Comparison of ENCODE assay signal across 39 cellular contexts in the genomic region with DNA sequence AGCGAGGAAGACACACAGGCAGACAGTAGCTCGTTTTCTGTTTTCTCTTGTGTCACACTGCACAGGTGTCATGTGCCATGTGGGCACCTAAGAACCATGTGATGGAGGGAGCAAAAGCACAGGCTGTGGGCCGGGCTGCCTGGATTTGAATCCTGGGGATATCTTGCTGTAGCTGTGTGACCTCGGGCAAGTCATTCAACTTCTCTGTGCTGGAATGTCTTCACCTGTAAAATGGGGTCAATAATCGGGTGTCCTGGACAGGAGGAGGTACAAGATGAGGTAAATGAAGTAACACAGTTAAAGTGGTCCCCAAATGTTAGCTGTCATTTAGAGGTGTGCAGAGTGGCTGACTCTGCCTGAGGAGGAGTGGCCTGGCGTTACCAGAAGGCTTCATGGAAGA.
"Had no signal": no experiment of that assay in that cellular context is flagged by ENCODE, and none has a peak within 500 bp of the region (broad histone marks: within the 10 kb centered on the region; RNA-seq: fewer than 3 reads in every experiment).

No MANE protein-coding gene starts in this region.

- H3K36me3 Mint-ChIP-seq: activated CD8-positive, alpha-beta memory T cell treated with anti-CD3 and anti-CD28 coated beads, Interleukin-2, amount 10 ng/mL, durations not matched to agents 7 days and 5 days; activated naive CD4-positive, alpha-beta T cell treated with anti-CD3 and anti-CD28 coated beads, Interleukin-2, amount 50 U/mL, for 24 hours; activated naive CD8-positive, alpha-beta T cell treated with anti-CD3 and anti-CD28 coated beads for 36 hours had no signal

- H3K36me3 ChIP-seq: adrenal gland, breast epithelium, cardiac muscle cell, gastrocnemius medialis, heart right ventricle, WERI-Rb-1 had no signal

- H3K27ac Mint-ChIP-seq: activated B cell treated with CpG ODN at 0.5 μM for 24 hours; activated CD8-positive, alpha-beta memory T cell treated with anti-CD3 and anti-CD28 coated beads, Interleukin-2, amount 10 ng/mL, durations not matched to agents 7 days and 5 days; activated CD8-positive, alpha-beta T cell treated with anti-CD3 and anti-CD28 coated beads, Interleukin-2, amount 10 ng/mL, durations not matched to agents 7 days and 5 days; activated naive CD4-positive, alpha-beta T cell treated with anti-CD3 and anti-CD28 coated beads for 36 hours; activated naive CD4-positive, alpha-beta T cell treated with anti-CD3 and anti-CD28 coated beads, Interleukin-2, amount 50 U/mL, for 24 hours; activated naive CD8-positive, alpha-beta T cell treated with anti-CD3 and anti-CD28 coated beads for 36 hours; activated naive CD8-positive, alpha-beta T cell treated with anti-CD3 and anti-CD28 coated beads, Interleukin-2, amount 50 U/mL, for 24 hours; activated T-helper 1 cell treated with anti-CD3 and anti-CD28 coated beads, Interleukin-12 subunit alpha, Interleukin-12 subunit beta, Interleukin-2, Interleukin-4 antibody, amounts not matched to agents 30 ng/mL and 10 ng/mL and 1 ng/mL, durations not matched to agents 14 hours and 24 hours and 36 hours; activated T-helper 2 cell treated with anti-CD3 and anti-CD28 coated beads, Interferon-gamma antibody, Interleukin-2, Interleukin-4, amounts not matched to agents 10 μg/mL and 5 μg/mL and 100 μg/mL, durations not matched to agents 14 hours and 24 hours and 36 hours; dendritic cell treated with granulocyte-macrophage colony-stimulating factor and Interleukin-4, amounts not matched to agents 40 ng/mL and 50 ng/mL, for 4 days; endodermal cell; T-helper 17 cell; T-helper 2 cell treated with Interferon-gamma antibody and Interleukin-4, amounts not matched to agents 5 μg/mL and 100 μg/mL, for 36 hours had no signal

- DNase-seq: activated B cell treated with CpG ODN at 0.5 μM for 24 hours; activated CD4-positive, alpha-beta T cell treated with anti-CD3 and anti-CD28 coated beads for 48 hours; activated CD4-positive, alpha-beta T cell treated with anti-CD3 and anti-CD28 coated beads, Interleukin-2, amount 50 U/mL, for 1 hour; activated CD4-positive, alpha-beta T cell treated with anti-CD3 and anti-CD28 coated beads, Interleukin-2, amount 50 U/mL, for 48 hours; activated CD8-positive, alpha-beta memory T cell treated with anti-CD3 and anti-CD28 coated beads, Interleukin-2, amount 10 ng/mL, durations not matched to agents 7 days and 5 days; activated CD8-positive, alpha-beta memory T cell treated with anti-CD3 and anti-CD28 coated beads, Interleukin-2, amount 50 U/mL, for 4 hours; activated CD8-positive, alpha-beta T cell treated with anti-CD3 and anti-CD28 coated beads, Interleukin-2, amount 10 ng/mL, durations not matched to agents 7 days and 5 days; activated effector memory CD4-positive, alpha-beta T cell treated with anti-CD3 and anti-CD28 coated beads, Interleukin-2, amount 50 U/mL, for 16 hours; activated naive CD4-positive, alpha-beta T cell treated with anti-CD3 and anti-CD28 coated beads for 36 hours; activated naive CD8-positive, alpha-beta T cell treated with anti-CD3 and anti-CD28 coated beads for 36 hours; activated naive CD8-positive, alpha-beta T cell treated with anti-CD3 and anti-CD28 coated beads, Interleukin-2, amount 50 U/mL, for 24 hours; activated T-cell treated with anti-CD3 and anti-CD28 coated beads, Interleukin-2, amount 50 U/mL, for 1 hour; activated T-cell treated with anti-CD3 and anti-CD28 coated beads, Interleukin-2, amount 50 U/mL, for 48 hours; adrenal gland; amygdala; aorta; body of pancreas; central memory CD4-positive, alpha-beta T cell; cerebellar nuclear complex; dorsolateral prefrontal cortex; effector memory CD4-positive, alpha-beta T cell; endodermal cell; foreskin keratinocyte; gastrocnemius medialis; heart right ventricle; T-helper 1 cell; T-helper 17 cell; T1000; WERI-Rb-1 had no signal

- H3K27me3 ChIP-seq: adrenal gland, body of pancreas, breast epithelium, cardiac muscle cell, dorsolateral prefrontal cortex, gastrocnemius medialis, heart right ventricle had no signal

- H3K9me3 ChIP-seq: adrenal gland, body of pancreas, breast epithelium, gastrocnemius medialis, heart right ventricle had no signal

- ATAC-seq: activated CD4-positive, CD25-positive, alpha-beta regulatory T cell treated with anti-CD3 and anti-CD28 coated beads, Interleukin-2, amount 50 U/mL, for 24 hours; activated CD8-positive, alpha-beta memory T cell treated with anti-CD3 and anti-CD28 coated beads, Interleukin-2, amount 10 ng/mL, durations not matched to agents 7 days and 5 days; activated CD8-positive, alpha-beta T cell treated with anti-CD3 and anti-CD28 coated beads, Interleukin-2, amount 10 ng/mL, durations not matched to agents 7 days and 5 days; activated naive CD8-positive, alpha-beta T cell treated with anti-CD3 and anti-CD28 coated beads, Interleukin-2, amount 50 U/mL, for 24 hours; body of pancreas; esophagus mucosa; foreskin keratinocyte; gastrocnemius medialis; heart right ventricle; T-helper 17 cell had no signal

- H3K4me1 ChIP-seq: adrenal gland, breast epithelium, foreskin keratinocyte had no signal

- H3K4me1 Mint-ChIP-seq: activated B cell treated with CpG ODN at 0.5 μM for 24 hours; activated CD8-positive, alpha-beta memory T cell treated with anti-CD3 and anti-CD28 coated beads, Interleukin-2, amount 10 ng/mL, durations not matched to agents 7 days and 5 days; activated naive CD4-positive, alpha-beta T cell treated with anti-CD3 and anti-CD28 coated beads, Interleukin-2, amount 50 U/mL, for 24 hours; activated naive CD8-positive, alpha-beta T cell treated with anti-CD3 and anti-CD28 coated beads for 36 hours; activated naive CD8-positive, alpha-beta T cell treated with anti-CD3 and anti-CD28 coated beads, Interleukin-2, amount 50 U/mL, for 24 hours had no signal

- H3K4me3 ChIP-seq: adrenal gland, body of pancreas, breast epithelium, cardiac muscle cell, coronary artery, dorsolateral prefrontal cortex, gastrocnemius medialis, heart right ventricle had no signal

- H3K9me3 Mint-ChIP-seq: activated B cell treated with CpG ODN at 0.5 μM for 24 hours; activated naive CD4-positive, alpha-beta T cell treated with anti-CD3 and anti-CD28 coated beads for 36 hours; activated naive CD4-positive, alpha-beta T cell treated with anti-CD3 and anti-CD28 coated beads, Interleukin-2, amount 50 U/mL, for 24 hours; activated naive CD8-positive, alpha-beta T cell treated with anti-CD3 and anti-CD28 coated beads for 36 hours; activated naive CD8-positive, alpha-beta T cell treated with anti-CD3 and anti-CD28 coated beads, Interleukin-2, amount 50 U/mL, for 24 hours; activated T-helper 1 cell treated with anti-CD3 and anti-CD28 coated beads, Interleukin-12 subunit alpha, Interleukin-12 subunit beta, Interleukin-2, Interleukin-4 antibody, amounts not matched to agents 30 ng/mL and 10 ng/mL and 1 ng/mL, durations not matched to agents 14 hours and 24 hours and 36 hours; activated T-helper 2 cell treated with anti-CD3 and anti-CD28 coated beads, Interferon-gamma antibody, Interleukin-2, Interleukin-4, amounts not matched to agents 10 μg/mL and 5 μg/mL and 100 μg/mL, durations not matched to agents 14 hours and 24 hours and 36 hours; dendritic cell treated with granulocyte-macrophage colony-stimulating factor and Interleukin-4, amounts not matched to agents 40 ng/mL and 50 ng/mL, for 4 days; endodermal cell; T-helper 2 cell treated with Interferon-gamma antibody and Interleukin-4, amounts not matched to agents 5 μg/mL and 100 μg/mL, for 36 hours had no signal

- H3K27me3 Mint-ChIP-seq: activated naive CD8-positive, alpha-beta T cell treated with anti-CD3 and anti-CD28 coated beads for 36 hours had no signal

- H3K27ac ChIP-seq: adrenal gland, body of pancreas, breast epithelium, cardiac muscle cell, coronary artery, dorsolateral prefrontal cortex, foreskin keratinocyte, gastrocnemius medialis, heart right ventricle, WERI-Rb-1 had no signal

- H3K4me3 Mint-ChIP-seq: activated B cell treated with CpG ODN at 0.5 μM for 24 hours; activated CD8-positive, alpha-beta memory T cell treated with anti-CD3 and anti-CD28 coated beads, Interleukin-2, amount 10 ng/mL, durations not matched to agents 7 days and 5 days; activated CD8-positive, alpha-beta T cell treated with anti-CD3 and anti-CD28 coated beads, Interleukin-2, amount 10 ng/mL, durations not matched to agents 7 days and 5 days; activated naive CD4-positive, alpha-beta T cell treated with anti-CD3 and anti-CD28 coated beads for 36 hours; activated naive CD4-positive, alpha-beta T cell treated with anti-CD3 and anti-CD28 coated beads, Interleukin-2, amount 50 U/mL, for 24 hours; activated naive CD8-positive, alpha-beta T cell treated with anti-CD3 and anti-CD28 coated beads for 36 hours; activated naive CD8-positive, alpha-beta T cell treated with anti-CD3 and anti-CD28 coated beads, Interleukin-2, amount 50 U/mL, for 24 hours; activated T-helper 1 cell treated with anti-CD3 and anti-CD28 coated beads, Interleukin-12 subunit alpha, Interleukin-12 subunit beta, Interleukin-2, Interleukin-4 antibody, amounts not matched to agents 30 ng/mL and 10 ng/mL and 1 ng/mL, durations not matched to agents 14 hours and 24 hours and 36 hours; dendritic cell treated with granulocyte-macrophage colony-stimulating factor and Interleukin-4, amounts not matched to agents 40 ng/mL and 50 ng/mL, for 4 days; endodermal cell; T-helper 17 cell; T-helper 2 cell treated with Interferon-gamma antibody and Interleukin-4, amounts not matched to agents 5 μg/mL and 100 μg/mL, for 36 hours had no signal
